ENCODE assay signal across 15 cellular contexts in the genomic region with DNA sequence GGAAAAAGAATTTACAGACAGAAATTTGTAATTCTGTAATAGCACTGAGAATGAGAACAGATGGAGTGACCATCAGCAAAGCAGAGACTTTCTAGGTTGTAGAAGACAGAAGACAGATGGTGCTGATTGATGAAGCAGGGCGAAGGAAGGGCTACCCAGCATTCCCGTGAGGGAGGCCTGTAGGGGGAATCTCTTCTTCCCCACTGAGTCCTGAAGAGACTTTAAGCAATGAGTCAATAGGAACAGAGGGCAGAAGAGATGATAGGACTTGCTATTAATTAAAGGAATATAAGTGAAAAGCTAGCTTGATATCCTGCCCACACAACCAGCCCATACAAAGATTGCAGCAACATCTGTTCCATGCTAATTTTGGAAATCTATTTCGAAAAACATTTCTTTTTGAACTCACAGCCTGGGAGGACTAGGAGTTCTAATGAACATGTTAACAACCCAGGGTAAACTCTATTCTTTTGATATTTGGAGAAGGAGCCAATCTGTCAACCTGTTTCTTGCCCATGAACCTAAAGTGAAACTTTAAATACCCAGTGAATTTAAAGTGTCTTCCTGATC. TPM values are rescaled to one million over a fixed set of nuclear protein-coding genes. Genes with fewer than 3 reads are reported as not detected.
A peak's percentile ranks its signal among the peaks of the same experiment; 100 is the strongest.
DNase-seq lines count a peak whose midpoint lies in the region; ATAC-seq and TF ChIP-seq lines count a peak whose summit lies in the region.
"Had no signal": no experiment of that assay in that cellular context is flagged by ENCODE, and none has a peak within 500 bp of the region (broad histone marks: within the 10 kb centered on the region; RNA-seq: fewer than 3 reads in every experiment).

No MANE protein-coding gene starts in this region.

- H3K27me3 ChIP-seq in gastrocnemius medialis (no peaks in the 10 kb centered on the region), SJCRH30 (no peaks in the 10 kb centered on the region)
- H3K27me3 ChIP-seq: spleen had no signal

- DNase-seq in activated naive CD4-positive, alpha-beta T cell treated with anti-CD3 and anti-CD28 coated beads, Interleukin-2, amount 10 ng/mL, durations not matched to agents 7 days and 5 days, result no peak
- DNase-seq in activated naive CD4-positive, alpha-beta T cell treated with anti-CD3 and anti-CD28 coated beads for 36 hours, result no peak
- peak; percentile 86 for DNase-seq in NCI-H69 (lab: John Stamatoyannopoulos, UW)
- peak; percentile 76 to 87 for DNase-seq in foreskin fibroblast
- DNase-seq in gastrocnemius medialis, result no peak
- no peak for DNase-seq in NCI-H1105 treated with DMSO at 0.1 percent for 48 hours (lab: John Stamatoyannopoulos, UW)
- DNase-seq in SJCRH30, result no peak
- DNase-seq in mesenteric fat pad (ENCODE audit: low spot score), result no peak
- DNase-seq: 8988T, Kasumi-1, NCI-H2029 treated with DMSO at 0.1 percent for 48 hours, spleen, SW 1271 had no signal

- H3K4me1 Mint-ChIP-seq in activated naive CD4-positive, alpha-beta T cell treated with anti-CD3 and anti-CD28 coated beads, Interleukin-2, amount 10 ng/mL, durations not matched to agents 7 days and 5 days, result peaks cover 5% of the 10 kb centered on the region
- peaks cover 36% of the 10 kb centered on the region for H3K4me1 Mint-ChIP-seq in activated naive CD4-positive, alpha-beta T cell treated with anti-CD3 and anti-CD28 coated beads for 36 hours (ENCODE audit: low read depth)

- H3K36me3 ChIP-seq in gastrocnemius medialis (no peaks in the 10 kb centered on the region), SJCRH30 (peaks cover 2% of the 10 kb centered on the region)

- H3K9me3 Mint-ChIP-seq in activated naive CD4-positive, alpha-beta T cell treated with anti-CD3 and anti-CD28 coated beads, Interleukin-2, amount 10 ng/mL, durations not matched to agents 7 days and 5 days, result peaks cover 10% of the 10 kb centered on the region
- peaks cover 6% of the 10 kb centered on the region for H3K9me3 Mint-ChIP-seq in activated naive CD4-positive, alpha-beta T cell treated with anti-CD3 and anti-CD28 coated beads for 36 hours

- CTCF ChIA-PET in activated naive CD4-positive, alpha-beta T cell treated with anti-CD3 and anti-CD28 coated beads, Interleukin-2, amount 10 ng/mL, durations not matched to agents 7 days and 5 days (lab: Charles Lee), result no interaction called here
- CTCF ChIA-PET in activated naive CD4-positive, alpha-beta T cell treated with anti-CD3 and anti-CD28 coated beads for 36 hours (lab: Charles Lee), result no interaction called here

- H3K36me3 Mint-ChIP-seq in activated naive CD4-positive, alpha-beta T cell treated with anti-CD3 and anti-CD28 coated beads, Interleukin-2, amount 10 ng/mL, durations not matched to agents 7 days and 5 days, result peaks cover 30% of the 10 kb centered on the region
- H3K36me3 Mint-ChIP-seq in activated naive CD4-positive, alpha-beta T cell treated with anti-CD3 and anti-CD28 coated beads for 36 hours (ENCODE audit: low read depth), result peaks cover 14% of the 10 kb centered on the region

- H3K4me1 ChIP-seq in gastrocnemius medialis (peaks cover 24 to 33% of the 10 kb centered on the region in 2 donors), SJCRH30 (0 out of 2 replicates have a peak, but pooled peaks cover 2% of the 10 kb centered on the region)

- H3K27ac Mint-ChIP-seq in activated naive CD4-positive, alpha-beta T cell treated with anti-CD3 and anti-CD28 coated beads, Interleukin-2, amount 10 ng/mL, durations not matched to agents 7 days and 5 days, result peak overlapping the region; percentile 12
- no peak overlapping the region for H3K27ac Mint-ChIP-seq in activated naive CD4-positive, alpha-beta T cell treated with anti-CD3 and anti-CD28 coated beads for 36 hours
- H3K27ac Mint-ChIP-seq: dendritic cell treated with granulocyte-macrophage colony-stimulating factor and Interleukin-4, amounts not matched to agents 40 ng/mL and 50 ng/mL, for 4 days had no signal

- ATAC-seq in gastrocnemius medialis, result peak; percentile 46 to 62
- ATAC-seq: activated CD4-positive, CD25-positive, alpha-beta regulatory T cell treated with anti-CD3 and anti-CD28 coated beads, Interleukin-2, amount 50 U/mL, for 24 hours had no signal

- H3K9me3 ChIP-seq in gastrocnemius medialis, result no peaks in the 10 kb centered on the region
- H3K9me3 ChIP-seq in SJCRH30 (replicated peaks), result no peaks in the 10 kb centered on the region

- H3K4me3 Mint-ChIP-seq in activated naive CD4-positive, alpha-beta T cell treated with anti-CD3 and anti-CD28 coated beads, Interleukin-2, amount 10 ng/mL, durations not matched to agents 7 days and 5 days, result no peak overlapping the region
- no peak overlapping the region for H3K4me3 Mint-ChIP-seq in activated naive CD4-positive, alpha-beta T cell treated with anti-CD3 and anti-CD28 coated beads for 36 hours
- H3K4me3 Mint-ChIP-seq: dendritic cell treated with granulocyte-macrophage colony-stimulating factor and Interleukin-4, amounts not matched to agents 40 ng/mL and 50 ng/mL, for 4 days had no signal

- H3K27ac ChIP-seq in gastrocnemius medialis, result peak overlapping the region in 3 of 4 donors; percentile 7 to 22 (median 19)
- H3K27ac ChIP-seq in SJCRH30, result no peak overlapping the region
- H3K27ac ChIP-seq: spleen had no signal

- H3K27me3 Mint-ChIP-seq in activated naive CD4-positive, alpha-beta T cell treated with anti-CD3 and anti-CD28 coated beads, Interleukin-2, amount 10 ng/mL, durations not matched to agents 7 days and 5 days, result no peaks in the 10 kb centered on the region
- no peaks in the 10 kb centered on the region for H3K27me3 Mint-ChIP-seq in activated naive CD4-positive, alpha-beta T cell treated with anti-CD3 and anti-CD28 coated beads for 36 hours (ENCODE audit: low read depth)
- H3K27me3 Mint-ChIP-seq: dendritic cell treated with granulocyte-macrophage colony-stimulating factor and Interleukin-4, amounts not matched to agents 40 ng/mL and 50 ng/mL, for 4 days had no signal

- in situ Hi-C loops in gastrocnemius medialis (cut with MboI; ENCODE audit: low sequenced_read_pairs in 4 of 4), result no loop called here

- no peak for TF ChIP-seq POLR2A in gastrocnemius medialis (IDR thresholded peaks at IDR 0.05)

- TF ChIP-seq CTCF in foreskin fibroblast (IDR thresholded peaks at IDR 0.05; ENCODE audit: low read depth, low read length), result no peak
- TF ChIP-seq CTCF in gastrocnemius medialis (IDR thresholded peaks at IDR 0.05 in 4 of 5, conservative IDR thresholded peaks at IDR 0.05 in 1 of 5), result no peak

- intact Hi-C loops in activated naive CD4-positive, alpha-beta T cell treated with anti-CD3 and anti-CD28 coated beads for 36 hours (cut with micrococcal nuclease), result no loop called here
- intact Hi-C loops in gastrocnemius medialis (cut with DNase I; ENCODE audit: low total_unique reads), result no loop called here

- H3K4me3 ChIP-seq in foreskin fibroblast (ENCODE audit: low read depth in 1 of 2, low read length in 2 of 2) (no peak overlapping the region), gastrocnemius medialis (no peak overlapping the region), SJCRH30 (no peak overlapping the region)
- H3K4me3 ChIP-seq: spleen had no signal

RNA-seq across cellular contexts. Expression of gene RALA, which starts 44.1 kb away (rescaled TPM):
- 10 to 100 TPM; 30.3 to 35.6 TPM for total RNA-seq in activated naive CD4-positive, alpha-beta T cell treated with anti-CD3 and anti-CD28 coated beads for 36 hours
- total RNA-seq in gastrocnemius medialis (10 to 100 TPM in 3 of 4 donors, 1 to 10 TPM in 1; 9.2 to 11.6 (median 10.7) TPM), mesenteric fat pad (26.7 TPM)
- total RNA-seq in SJCRH30 (2014; rRNA removed; shearing (Covaris generic)), result 19.8 and 20.2 TPM in 2 replicates

Comparison
In these comparisons a context has a peak if more than half of its experiments do, and no peak if none do; other contexts are left out.
1. DNase-seq: peak in NCI-H69 (single experiment) and foreskin fibroblast (2 of 2); none in activated naive CD4-positive, alpha-beta T cell treated with anti-CD3 and anti-CD28 coated beads, Interleukin-2, amount 10 ng/mL, durations not matched to agents 7 days and 5 days (single experiment), activated naive CD4-positive, alpha-beta T cell treated with anti-CD3 and anti-CD28 coated beads for 36 hours (single experiment), gastrocnemius medialis (0 of 2), NCI-H1105 treated with DMSO at 0.1 percent for 48 hours (single experiment), SJCRH30 (0 of 2) and mesenteric fat pad (single experiment).